Comparison of ENCODE assay signal across 24 cellular contexts in the genomic region with DNA sequence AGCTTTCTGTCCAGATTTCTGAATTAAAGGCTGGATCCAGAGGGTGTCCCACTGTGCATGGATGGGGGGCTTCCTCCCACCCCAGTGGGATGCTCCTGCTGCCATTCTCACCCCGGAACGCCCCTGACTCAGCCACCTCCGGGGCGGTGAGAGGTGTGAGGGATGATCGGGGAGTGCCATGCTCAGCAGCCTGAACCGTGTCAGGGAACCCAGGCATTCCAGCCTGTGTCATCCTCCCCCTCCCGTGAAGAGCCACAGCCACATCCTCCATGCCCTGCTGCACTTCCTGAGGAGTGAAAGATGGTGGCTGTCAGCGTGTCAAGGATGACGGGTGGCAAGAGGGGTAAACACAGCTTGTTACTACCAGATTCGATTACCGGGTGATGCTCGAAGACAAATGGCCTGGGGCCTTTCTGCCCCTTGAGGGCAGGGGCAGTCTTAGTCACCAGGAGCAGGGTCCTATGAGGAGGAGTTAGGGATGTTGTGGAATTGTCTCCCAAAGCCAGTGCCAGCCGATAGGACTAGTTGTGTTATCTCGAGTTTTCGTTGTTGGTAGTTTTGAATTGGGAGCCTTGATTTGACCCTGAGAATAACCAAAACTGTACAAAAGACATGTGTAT.
DNase-seq lines count a peak whose midpoint lies in the region; ATAC-seq and TF ChIP-seq lines count a peak whose summit lies in the region.
"Had no signal": no experiment of that assay in that cellular context is flagged by ENCODE, and none has a peak within 500 bp of the region (broad histone marks: within the 10 kb centered on the region; RNA-seq: fewer than 3 reads in every experiment).

No MANE protein-coding gene starts in this region.

- H3K4me3 Mint-ChIP-seq in H9 = no peak overlapping the region
- H3K4me3 Mint-ChIP-seq in endodermal cell = no peak overlapping the region
- no peak overlapping the region for H3K4me3 Mint-ChIP-seq in nephron
- no peak overlapping the region for H3K4me3 Mint-ChIP-seq in natural killer cell treated with Interleukin-12 subunit alpha and Interleukin-12 subunit beta and Interleukin-15 and Interleukin-18, amount 100 ng/mL, for 72 hours
- H3K4me3 Mint-ChIP-seq: activated naive CD8-positive, alpha-beta T cell; CD4-positive, CD25-positive, alpha-beta regulatory T cell; natural killer cell; stimulated activated effector memory CD8-positive, alpha-beta T cell treated with anti-CD3 and anti-CD28 coated beads, Interleukin-12 subunit alpha, Interleukin-12 subunit beta, amount 100 ng/mL, for 72 hours had no signal

- H4K91ac ChIP-seq in H9 (ENCODE audit: insufficient read length, low read depth, low read length) = peak overlapping the region; percentile 60

- H3K27ac Mint-ChIP-seq in H9 (peak overlapping the region; percentile 23 to 87 (median 81)), endodermal cell (peak overlapping the region; percentile 64), nephron (peak overlapping the region; percentile 24 to 98 (median 97))
- no peak overlapping the region for H3K27ac Mint-ChIP-seq in natural killer cell treated with Interleukin-12 subunit alpha and Interleukin-12 subunit beta and Interleukin-15 and Interleukin-18, amount 100 ng/mL, for 72 hours
- H3K27ac Mint-ChIP-seq: activated naive CD8-positive, alpha-beta T cell; CD4-positive, CD25-positive, alpha-beta regulatory T cell; natural killer cell; stimulated activated effector memory CD8-positive, alpha-beta T cell treated with anti-CD3 and anti-CD28 coated beads, Interleukin-12 subunit alpha, Interleukin-12 subunit beta, amount 100 ng/mL, for 72 hours had no signal

- no peak overlapping the region for H3K56ac ChIP-seq in H9 (ENCODE audit: insufficient read length, low read depth, low read length)

- no peak for TF ChIP-seq CTCF in H9 (conservative IDR thresholded peaks at IDR 0.05)
- TF ChIP-seq CTCF in endodermal cell (conservative IDR thresholded peaks at IDR 0.05) = no peak
- TF ChIP-seq CTCF in nephron (IDR thresholded peaks at IDR 0.05; ENCODE audit: unreplicated experiment in 3 of 3) = no peak

- H3T11ph ChIP-seq in H9 (ENCODE audit: low read length) = no peak overlapping the region

- H3K36me3 Mint-ChIP-seq in H9 (ENCODE audit: insufficient read depth in 1 of 3, low read depth in 3 of 3) (peaks cover 0 to 12% (median 0%) of the 10 kb centered on the region in 3 experiments; a peak in 3 of 7 replicates), endodermal cell (ENCODE audit: low read depth) (no peaks in the 10 kb centered on the region), nephron (ENCODE audit: low read depth) (no peaks in the 10 kb centered on the region)
- H3K36me3 Mint-ChIP-seq in natural killer cell treated with Interleukin-12 subunit alpha and Interleukin-12 subunit beta and Interleukin-15 and Interleukin-18, amount 100 ng/mL, for 72 hours = no peaks in the 10 kb centered on the region
- H3K36me3 Mint-ChIP-seq: activated naive CD8-positive, alpha-beta T cell; CD4-positive, CD25-positive, alpha-beta regulatory T cell; natural killer cell; stimulated activated effector memory CD8-positive, alpha-beta T cell treated with anti-CD3 and anti-CD28 coated beads, Interleukin-12 subunit alpha, Interleukin-12 subunit beta, amount 100 ng/mL, for 72 hours had no signal

- no peak overlapping the region for H2BK5ac ChIP-seq in H9 (ENCODE audit: insufficient read length, low read length)

- H3K4me3 ChIP-seq in endodermal cell (ENCODE audit: low read length) = no peak overlapping the region
- H3K4me3 ChIP-seq in stomach smooth muscle (ENCODE audit: low read length in 2 of 2) = peak overlapping the region; percentile 15 to 19
- H3K4me3 ChIP-seq: dorsolateral prefrontal cortex, skin epidermis, vagina had no signal

- peaks cover 5% of the 10 kb centered on the region for H3K36me3 ChIP-seq in endodermal cell (ENCODE audit: control insufficient read depth, insufficient read depth, low read length)
- H3K36me3 ChIP-seq in stomach smooth muscle (ENCODE audit: control insufficient read depth in 2 of 2, insufficient read depth in 2 of 2, low read length in 2 of 2) = no peaks in the 10 kb centered on the region
- H3K36me3 ChIP-seq: vagina had no signal

- no peak overlapping the region for H2AK5ac ChIP-seq in H9 (ENCODE audit: insufficient read length, low read length)

- no peak overlapping the region for H4K5ac ChIP-seq in H9 (ENCODE audit: insufficient read length, low read depth, low read length)

- H3K27me3 ChIP-seq in H9 (ENCODE audit: insufficient read depth, low read length) (no peaks in the 10 kb centered on the region), endodermal cell (ENCODE audit: control insufficient read depth, insufficient read depth, low read length, poor library complexity, severe bottlenecking) (no peaks in the 10 kb centered on the region), stomach smooth muscle (ENCODE audit: control insufficient read depth in 1 of 2, insufficient read depth in 2 of 2, low read length in 2 of 2) (no peaks in the 10 kb centered on the region)
- H3K27me3 ChIP-seq: vagina had no signal

- H3K79me1 ChIP-seq in H9 (ENCODE audit: insufficient read depth, low read depth, low read length, poor library complexity, severe bottlenecking) = peaks cover 2% of the 10 kb centered on the region

- no CpG with 5 or more reads among the region's 15 CpGs for WGBS in H9 (ENCODE audit: extremely low coverage, insufficient read length, low lambda C conversion rate)
- WGBS in endodermal cell (ENCODE audit: insufficient coverage in 1 of 2, insufficient read length in 1 of 2), 2 experiments = 84 to 88% methylated on average over 11 to 15 of the region's 15 CpGs

- no peak overlapping the region for H3K23ac ChIP-seq in H9 (ENCODE audit: insufficient read length, low read depth, low read length)

- H3K27me3 Mint-ChIP-seq in H9 (ENCODE audit: low read depth) (no peaks in the 10 kb centered on the region), endodermal cell (ENCODE audit: insufficient read depth) (no peaks in the 10 kb centered on the region), nephron (ENCODE audit: low read depth) (no peaks in the 10 kb centered on the region)
- peaks cover 16 to 34% of the 10 kb centered on the region in 2 donors for H3K27me3 Mint-ChIP-seq in natural killer cell treated with Interleukin-12 subunit alpha and Interleukin-12 subunit beta and Interleukin-15 and Interleukin-18, amount 100 ng/mL, for 72 hours

- peak overlapping the region; percentile 10 for H3K18ac ChIP-seq in H9 (ENCODE audit: insufficient read length, low read depth, low read length)

- DNase-seq in H9 (no peak), endodermal cell (no peak), SHP77 treated with DMSO at 0.1 percent for 48 hours (lab: John Stamatoyannopoulos, UW) (no peak)
- no peak for DNase-seq in natural killer cell treated with Interleukin-12 subunit alpha and Interleukin-12 subunit beta and Interleukin-15 and Interleukin-18, amount 100 ng/mL, for 72 hours (ENCODE audit: low spot score)
- DNase-seq in central memory CD4-positive, alpha-beta T cell = no peak
- DNase-seq: activated CD4-positive, alpha-beta T cell treated with anti-CD3 and anti-CD28 coated beads, Interleukin-2, amount 50 U/mL, for 48 hours; activated CD8-positive, alpha-beta memory T cell treated with anti-CD3 and anti-CD28 coated beads, Interleukin-2, amount 50 U/mL, for 4 hours; CD4-positive, CD25-positive, alpha-beta regulatory T cell; dorsolateral prefrontal cortex; EL; head of caudate nucleus; left cardiac atrium; mesenchymal stem cell; natural killer cell; NCI-H2029; NCI-H2227 treated with DMSO at 0.1 percent for 48 hours; NCI-H82; T1000 had no signal

- peaks cover 19% of the 10 kb centered on the region; the same call in 1 of the 2 replicates for H3K79me2 ChIP-seq in H9 (ENCODE audit: insufficient read depth, low read length)

- no peaks in the 10 kb centered on the region for H3K23me2 ChIP-seq in H9 (ENCODE audit: insufficient read length, low read depth, low read length, poor library complexity, severe bottlenecking)

- no peak overlapping the region for H3K14ac ChIP-seq in H9 (ENCODE audit: insufficient read depth, low read length)

- ATAC-seq in natural killer cell treated with Interleukin-12 subunit alpha and Interleukin-12 subunit beta and Interleukin-15 and Interleukin-18, amount 100 ng/mL, for 72 hours = no peak
- ATAC-seq: natural killer cell; stimulated activated effector memory CD8-positive, alpha-beta T cell treated with anti-CD3 and anti-CD28 coated beads, Interleukin-12 subunit alpha, Interleukin-12 subunit beta, amount 100 ng/mL, for 72 hours had no signal

- no peak overlapping the region for H4K8ac ChIP-seq in H9 (replicated peaks; ENCODE audit: insufficient read length, low read depth, low read length)

- H2BK15ac ChIP-seq in H9 (ENCODE audit: low read depth, low read length) = 0 out of 2 replicates have a peak overlapping the region, but pooled peaks have one; percentile 39

- no peak overlapping the region for H2BK12ac ChIP-seq in H9 (ENCODE audit: insufficient read length, low read depth, low read length)

- no peak overlapping the region for H2BK120ac ChIP-seq in H9 (ENCODE audit: low read depth, low read length, poor library complexity, severe bottlenecking)

- no peak overlapping the region for H3K4me2 ChIP-seq in H9 (ENCODE audit: insufficient read depth, insufficient read length, low read length)

- H3K9ac ChIP-seq in H9 (ENCODE audit: extremely low read depth, insufficient read length, low read length) = no peak overlapping the region
- no peak overlapping the region for H3K9ac ChIP-seq in endodermal cell (ENCODE audit: extremely low read depth, low read length, poor library complexity, severe bottlenecking)
- no peak overlapping the region for H3K9ac ChIP-seq in stomach smooth muscle (ENCODE audit: low read length in 2 of 2)

- H3K9me3 ChIP-seq in H9 (ENCODE audit: control insufficient read depth, low read depth, low read length) (no peaks in the 10 kb centered on the region), endodermal cell (ENCODE audit: control insufficient read depth, low read length) (no peaks in the 10 kb centered on the region), stomach smooth muscle (ENCODE audit: control insufficient read depth in 2 of 2, low read length in 2 of 2) (no peaks in the 10 kb centered on the region)
- H3K9me3 ChIP-seq: vagina had no signal

- H3K9me3 Mint-ChIP-seq in H9 (no peaks in the 10 kb centered on the region), endodermal cell (no peaks in the 10 kb centered on the region), nephron (no peaks in the 10 kb centered on the region)
- no peaks in the 10 kb centered on the region for H3K9me3 Mint-ChIP-seq in natural killer cell treated with Interleukin-12 subunit alpha and Interleukin-12 subunit beta and Interleukin-15 and Interleukin-18, amount 100 ng/mL, for 72 hours
- H3K9me3 Mint-ChIP-seq: natural killer cell; stimulated activated effector memory CD8-positive, alpha-beta T cell treated with anti-CD3 and anti-CD28 coated beads, Interleukin-12 subunit alpha, Interleukin-12 subunit beta, amount 100 ng/mL, for 72 hours had no signal

- H2AFZ ChIP-seq in H9 (ENCODE audit: low read length) = no peak overlapping the region

- H3K4me1 ChIP-seq in H9 (ENCODE audit: insufficient read depth, low read length) (peaks cover 34% of the 10 kb centered on the region), endodermal cell (ENCODE audit: control insufficient read depth, insufficient read depth, low read length) (peaks cover 16% of the 10 kb centered on the region), stomach smooth muscle (ENCODE audit: control insufficient read depth, insufficient read depth, low read length) (peaks cover 44% of the 10 kb centered on the region)

- no peak overlapping the region for H3K4ac ChIP-seq in H9 (ENCODE audit: low read depth, low read length)

- no peak overlapping the region for H2BK20ac ChIP-seq in H9 (ENCODE audit: low read depth, low read length, poor library complexity, severe bottlenecking)

- H4K20me1 ChIP-seq in H9 (ENCODE audit: control insufficient read depth, insufficient read depth, insufficient read length) = no peaks in the 10 kb centered on the region

- H3K4me1 Mint-ChIP-seq in H9 = peaks cover 70 to 73% of the 10 kb centered on the region in 2 experiments
- peaks cover 47% of the 10 kb centered on the region for H3K4me1 Mint-ChIP-seq in endodermal cell
- peaks cover 76% of the 10 kb centered on the region for H3K4me1 Mint-ChIP-seq in nephron
- H3K4me1 Mint-ChIP-seq in natural killer cell treated with Interleukin-12 subunit alpha and Interleukin-12 subunit beta and Interleukin-15 and Interleukin-18, amount 100 ng/mL, for 72 hours (ENCODE audit: low read depth in 2 of 2) = peaks cover 0 to 7% of the 10 kb centered on the region in 2 donors
- H3K4me1 Mint-ChIP-seq: CD4-positive, CD25-positive, alpha-beta regulatory T cell; natural killer cell; stimulated activated effector memory CD8-positive, alpha-beta T cell treated with anti-CD3 and anti-CD28 coated beads, Interleukin-12 subunit alpha, Interleukin-12 subunit beta, amount 100 ng/mL, for 72 hours had no signal

- H3K27ac ChIP-seq in H9 (ENCODE audit: insufficient read length, low read depth, low read length) = no peak overlapping the region
- H3K27ac ChIP-seq in endodermal cell (ENCODE audit: low read depth, low read length) = no peak overlapping the region
- peak overlapping the region; percentile 24 for H3K27ac ChIP-seq in stomach smooth muscle (ENCODE audit: low read length)
- H3K27ac ChIP-seq: skin epidermis, vagina had no signal

Comparison
In these comparisons a context has a peak if more than half of its experiments do, and no peak if none do; other contexts are left out.
1. H3K27ac Mint-ChIP-seq: peak in H9 (3 of 3), endodermal cell (single experiment) and nephron (3 of 3); none in natural killer cell treated with Interleukin-12 subunit alpha and Interleukin-12 subunit beta and Interleukin-15 and Interleukin-18, amount 100 ng/mL, for 72 hours (0 of 2).